ENCODE assay signal across 8 cellular contexts in genomic region chr10:80046629-80047441, GRCh38. TPM values are rescaled to one million over a fixed set of nuclear protein-coding genes. Genes with fewer than 3 reads are reported as not detected.
DNase-seq lines count a peak whose midpoint lies in the region; ATAC-seq and TF ChIP-seq lines count a peak whose summit lies in the region.

No MANE protein-coding gene starts in this region.

- H3K4me3 ChIP-seq in lung, result no peak overlapping the region

- H3K36me3 ChIP-seq in lung (ENCODE audit: control insufficient read depth in 2 of 2, insufficient read depth in 2 of 2, low read length in 2 of 2), result no peaks in the 10 kb centered on the region

- H3K4me1 ChIP-seq in lung (ENCODE audit: control insufficient read depth in 2 of 2, insufficient read depth in 2 of 2, low read length in 2 of 2), result no peaks in the 10 kb centered on the region

- no peaks in the 10 kb centered on the region for H3K9me3 ChIP-seq in lung (ENCODE audit: control insufficient read depth in 2 of 2, insufficient read depth in 1 of 2, low read length in 1 of 2)

- TF ChIP-seq CTCF in lung (IDR thresholded peaks at IDR 0.05; ENCODE audit: control extremely low read depth, extremely low read depth), result peak; percentile 79

- H3K27me3 ChIP-seq in lung (ENCODE audit: control insufficient read depth, insufficient read depth), result no peaks in the 10 kb centered on the region

- WGBS in lung, 2 donors, result 37 to 38% methylated on average over 10 of the region's 10 CpGs

- H3K27ac ChIP-seq in lung (ENCODE audit: low read depth in 1 of 2, low read length in 1 of 2), result no peak overlapping the region

- peak; percentile 36 for DNase-seq in NK-92 treated with Interleukin-12 subunit alpha and Interleukin-12 subunit beta, amount 100 ng/mL, for 24 hours (lab: John Stamatoyannopoulos, UW)
- DNase-seq in NK-92 (lab: John Stamatoyannopoulos, UW; ENCODE audit: unreplicated experiment), result no peak
- peak; percentile 60 for DNase-seq in NCI-H226
- peak; percentile 67 for DNase-seq in activated CD4-positive, alpha-beta T cell treated with anti-CD3 and anti-CD28 coated beads, Interleukin-2, amount 50 U/mL, for 1 hour
- peak; percentile 82 for DNase-seq in dermis blood vessel endothelial cell
- DNase-seq in lung (ENCODE audit: low spot score), result peak; percentile 83
- DNase-seq in stimulated activated CD8-positive, alpha-beta memory T cell treated with anti-CD3 and anti-CD28 coated beads, Interleukin-12 subunit alpha, Interleukin-12 subunit beta, amount 100 ng/mL, for 24 hours (ENCODE audit: extremely low read depth), result peak; percentile 30

- ATAC-seq in HG02884 (IDR thresholded peaks at IDR 0.05; ENCODE audit: unreplicated experiment), result peak; percentile 80
- ATAC-seq in lung (ENCODE audit: insufficient read depth, low FRiP score), result peak; percentile 90

RNA-seq across cellular contexts. Expression of gene TMEM254, which starts 31.6 kb away (rescaled TPM):
- total RNA-seq in dermis blood vessel endothelial cell (4.9 and 7.3 TPM in 2 replicates), lung (10 to 100 TPM; 22.1 to 25.8 TPM)
- polyA plus RNA-seq in lung, result 10 to 100 TPM; 14.0 to 15.1 TPM
